ENCODE assay signal across 1 cellular context in the genomic region with DNA sequence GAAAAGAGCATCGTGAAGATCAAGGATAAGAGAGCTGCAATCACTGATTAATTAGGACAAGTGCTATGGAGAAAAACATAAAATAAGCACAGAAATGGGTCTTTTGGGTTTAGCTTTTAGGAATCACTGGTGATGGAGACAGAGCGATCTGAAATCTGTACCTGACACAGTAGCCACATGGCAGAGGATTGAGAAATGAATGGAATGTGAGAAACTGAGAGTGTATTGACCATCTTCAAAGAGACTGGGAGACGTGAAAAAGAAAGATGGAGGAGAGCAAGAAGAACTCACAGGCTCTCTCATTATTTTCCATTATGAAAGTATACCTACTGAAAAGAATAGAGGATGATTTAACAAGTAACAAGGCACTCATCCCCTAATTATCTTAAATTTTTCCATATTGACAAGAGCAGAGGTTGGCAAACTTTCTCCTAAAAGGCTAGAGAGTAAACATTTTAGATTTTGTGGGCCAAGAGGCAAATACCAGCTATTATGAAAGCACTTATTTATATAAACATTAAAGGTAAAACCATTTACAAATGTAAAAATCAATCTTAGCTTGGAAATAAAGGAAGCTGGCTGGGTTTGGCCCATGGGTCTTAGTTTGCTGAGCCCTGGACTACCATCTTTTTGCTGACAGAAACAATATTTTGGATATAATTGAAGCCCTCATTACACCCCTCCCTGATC.
TF ChIP-seq lines count a peak whose summit lies in the region.

No MANE protein-coding gene starts in this region.

TF ChIP-seq in GM23338, 12 proteins besides CTCF, POLR2A, EP300 and RAD21:
- TF ChIP-seq, protein P1, sequence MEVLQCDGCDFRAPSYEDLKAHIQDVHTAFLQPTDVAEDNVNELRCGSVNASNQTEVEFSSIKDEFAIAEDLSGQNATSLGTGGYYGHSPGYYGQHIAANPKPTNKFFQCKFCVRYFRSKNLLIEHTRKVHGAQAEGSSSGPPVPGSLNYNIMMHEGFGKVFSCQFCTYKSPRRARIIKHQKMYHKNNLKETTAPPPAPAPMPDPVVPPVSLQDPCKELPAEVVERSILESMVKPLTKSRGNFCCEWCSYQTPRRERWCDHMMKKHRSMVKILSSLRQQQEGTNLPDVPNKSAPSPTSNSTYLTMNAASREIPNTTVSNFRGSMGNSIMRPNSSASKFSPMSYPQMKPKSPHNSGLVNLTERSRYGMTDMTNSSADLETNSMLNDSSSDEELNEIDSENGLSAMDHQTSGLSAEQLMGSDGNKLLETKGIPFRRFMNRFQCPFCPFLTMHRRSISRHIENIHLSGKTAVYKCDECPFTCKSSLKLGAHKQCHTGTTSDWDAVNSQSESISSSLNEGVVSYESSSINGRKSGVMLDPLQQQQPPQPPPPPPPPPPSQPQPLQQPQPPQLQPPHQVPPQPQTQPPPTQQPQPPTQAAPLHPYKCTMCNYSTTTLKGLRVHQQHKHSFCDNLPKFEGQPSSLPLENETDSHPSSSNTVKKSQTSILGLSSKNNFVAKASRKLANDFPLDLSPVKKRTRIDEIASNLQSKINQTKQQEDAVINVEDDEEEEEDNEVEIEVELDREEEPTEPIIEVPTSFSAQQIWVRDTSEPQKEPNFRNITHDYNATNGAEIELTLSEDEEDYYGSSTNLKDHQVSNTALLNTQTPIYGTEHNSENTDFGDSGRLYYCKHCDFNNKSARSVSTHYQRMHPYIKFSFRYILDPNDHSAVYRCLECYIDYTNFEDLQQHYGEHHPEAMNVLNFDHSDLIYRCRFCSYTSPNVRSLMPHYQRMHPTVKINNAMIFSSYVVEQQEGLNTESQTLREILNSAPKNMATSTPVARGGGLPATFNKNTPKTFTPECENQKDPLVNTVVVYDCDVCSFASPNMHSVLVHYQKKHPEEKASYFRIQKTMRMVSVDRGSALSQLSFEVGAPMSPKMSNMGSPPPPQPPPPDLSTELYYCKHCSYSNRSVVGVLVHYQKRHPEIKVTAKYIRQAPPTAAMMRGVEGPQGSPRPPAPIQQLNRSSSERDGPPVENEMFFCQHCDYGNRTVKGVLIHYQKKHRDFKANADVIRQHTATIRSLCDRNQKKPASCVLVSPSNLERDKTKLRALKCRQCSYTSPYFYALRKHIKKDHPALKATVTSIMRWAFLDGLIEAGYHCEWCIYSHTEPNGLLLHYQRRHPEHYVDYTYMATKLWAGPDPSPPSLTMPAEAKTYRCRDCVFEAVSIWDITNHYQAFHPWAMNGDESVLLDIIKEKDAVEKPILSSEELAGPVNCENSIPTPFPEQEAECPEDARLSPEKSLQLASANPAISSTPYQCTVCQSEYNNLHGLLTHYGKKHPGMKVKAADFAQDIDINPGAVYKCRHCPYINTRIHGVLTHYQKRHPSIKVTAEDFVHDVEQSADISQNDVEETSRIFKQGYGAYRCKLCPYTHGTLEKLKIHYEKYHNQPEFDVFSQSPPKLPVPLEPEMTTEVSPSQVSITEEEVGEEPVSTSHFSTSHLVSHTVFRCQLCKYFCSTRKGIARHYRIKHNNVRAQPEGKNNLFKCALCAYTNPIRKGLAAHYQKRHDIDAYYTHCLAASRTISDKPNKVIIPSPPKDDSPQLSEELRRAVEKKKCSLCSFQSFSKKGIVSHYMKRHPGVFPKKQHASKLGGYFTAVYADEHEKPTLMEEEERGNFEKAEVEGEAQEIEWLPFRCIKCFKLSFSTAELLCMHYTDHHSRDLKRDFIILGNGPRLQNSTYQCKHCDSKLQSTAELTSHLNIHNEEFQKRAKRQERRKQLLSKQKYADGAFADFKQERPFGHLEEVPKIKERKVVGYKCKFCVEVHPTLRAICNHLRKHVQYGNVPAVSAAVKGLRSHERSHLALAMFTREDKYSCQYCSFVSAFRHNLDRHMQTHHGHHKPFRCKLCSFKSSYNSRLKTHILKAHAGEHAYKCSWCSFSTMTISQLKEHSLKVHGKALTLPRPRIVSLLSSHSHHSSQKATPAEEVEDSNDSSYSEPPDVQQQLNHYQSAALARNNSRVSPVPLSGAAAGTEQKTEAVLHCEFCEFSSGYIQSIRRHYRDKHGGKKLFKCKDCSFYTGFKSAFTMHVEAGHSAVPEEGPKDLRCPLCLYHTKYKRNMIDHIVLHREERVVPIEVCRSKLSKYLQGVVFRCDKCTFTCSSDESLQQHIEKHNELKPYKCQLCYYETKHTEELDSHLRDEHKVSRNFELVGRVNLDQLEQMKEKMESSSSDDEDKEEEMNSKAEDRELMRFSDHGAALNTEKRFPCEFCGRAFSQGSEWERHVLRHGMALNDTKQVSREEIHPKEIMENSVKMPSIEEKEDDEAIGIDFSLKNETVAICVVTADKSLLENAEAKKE (CRISPR knock-in tag; IDR thresholded peaks at IDR 0.05): no peak
- TF ChIP-seq CREB1 (CRISPR knock-in tag; IDR thresholded peaks at IDR 0.05; ENCODE audit: low read depth): no peak
- TF ChIP-seq JUNB (IDR thresholded peaks at IDR 0.05; ENCODE audit: unreplicated experiment): no peak
- no peak for TF ChIP-seq EZH2phosphoT487 (IDR thresholded peaks at IDR 0.05; ENCODE audit: unreplicated experiment)
- no peak for TF ChIP-seq POLR2AphosphoS5 (IDR thresholded peaks at IDR 0.05; ENCODE audit: low read depth)
- TF ChIP-seq, protein P2, sequence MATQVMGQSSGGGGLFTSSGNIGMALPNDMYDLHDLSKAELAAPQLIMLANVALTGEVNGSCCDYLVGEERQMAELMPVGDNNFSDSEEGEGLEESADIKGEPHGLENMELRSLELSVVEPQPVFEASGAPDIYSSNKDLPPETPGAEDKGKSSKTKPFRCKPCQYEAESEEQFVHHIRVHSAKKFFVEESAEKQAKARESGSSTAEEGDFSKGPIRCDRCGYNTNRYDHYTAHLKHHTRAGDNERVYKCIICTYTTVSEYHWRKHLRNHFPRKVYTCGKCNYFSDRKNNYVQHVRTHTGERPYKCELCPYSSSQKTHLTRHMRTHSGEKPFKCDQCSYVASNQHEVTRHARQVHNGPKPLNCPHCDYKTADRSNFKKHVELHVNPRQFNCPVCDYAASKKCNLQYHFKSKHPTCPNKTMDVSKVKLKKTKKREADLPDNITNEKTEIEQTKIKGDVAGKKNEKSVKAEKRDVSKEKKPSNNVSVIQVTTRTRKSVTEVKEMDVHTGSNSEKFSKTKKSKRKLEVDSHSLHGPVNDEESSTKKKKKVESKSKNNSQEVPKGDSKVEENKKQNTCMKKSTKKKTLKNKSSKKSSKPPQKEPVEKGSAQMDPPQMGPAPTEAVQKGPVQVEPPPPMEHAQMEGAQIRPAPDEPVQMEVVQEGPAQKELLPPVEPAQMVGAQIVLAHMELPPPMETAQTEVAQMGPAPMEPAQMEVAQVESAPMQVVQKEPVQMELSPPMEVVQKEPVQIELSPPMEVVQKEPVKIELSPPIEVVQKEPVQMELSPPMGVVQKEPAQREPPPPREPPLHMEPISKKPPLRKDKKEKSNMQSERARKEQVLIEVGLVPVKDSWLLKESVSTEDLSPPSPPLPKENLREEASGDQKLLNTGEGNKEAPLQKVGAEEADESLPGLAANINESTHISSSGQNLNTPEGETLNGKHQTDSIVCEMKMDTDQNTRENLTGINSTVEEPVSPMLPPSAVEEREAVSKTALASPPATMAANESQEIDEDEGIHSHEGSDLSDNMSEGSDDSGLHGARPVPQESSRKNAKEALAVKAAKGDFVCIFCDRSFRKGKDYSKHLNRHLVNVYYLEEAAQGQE (IDR thresholded peaks at IDR 0.05; ENCODE audit: unreplicated experiment): no peak
- TF ChIP-seq NANOG (IDR thresholded peaks at IDR 0.05; ENCODE audit: borderline replicate concordance): no peak
